In genomic region chrX:75155454-75155829, GRCh38 we compare ENCODE assay signal across 8 cellular contexts. TPM values are rescaled to one million over a fixed set of nuclear protein-coding genes. Genes with fewer than 3 reads are reported as not detected.
DNase-seq lines count a peak whose midpoint lies in the region; ATAC-seq, FAIRE-seq and TF ChIP-seq lines count a peak whose summit lies in the region.

No MANE protein-coding gene starts in this region.

- H3K27ac Mint-ChIP-seq in T-helper 2 cell treated with Interferon-gamma antibody and Interleukin-4, amounts not matched to agents 5 μg/mL and 100 μg/mL, for 36 hours: peak overlapping the region; percentile 95

- H3K27me3 Mint-ChIP-seq in T-helper 2 cell treated with Interferon-gamma antibody and Interleukin-4, amounts not matched to agents 5 μg/mL and 100 μg/mL, for 36 hours (ENCODE audit: low read depth): no peaks in the 10 kb centered on the region

- peak; percentile 4 for DNase-seq in AG10803 (ENCODE audit: low read depth)
- peak; percentile 4 for DNase-seq in T-helper 2 cell treated with Interferon-gamma antibody and Interleukin-4, amounts not matched to agents 5 μg/mL and 100 μg/mL, for 36 hours (ENCODE audit: low spot score)
- DNase-seq in fibroblast of mammary gland (ENCODE audit: low read depth): peak; percentile 11
- DNase-seq in pancreas: no peak
- no peak for DNase-seq in NCI-H2227 (lab: John Stamatoyannopoulos, UW; ENCODE audit: unreplicated experiment)
- no peak for DNase-seq in HPDE6-E6E7 (ENCODE audit: extremely low spot score)

- TF ChIP-seq CTCF in AG10803 (conservative IDR thresholded peaks at IDR 0.05; ENCODE audit: low read length) (no peak), fibroblast of mammary gland (conservative IDR thresholded peaks at IDR 0.05; ENCODE audit: control insufficient read depth, insufficient read depth, low read depth, low read length) (no peak), pancreas (IDR thresholded peaks at IDR 0.05) (no peak)

- H3K36me3 Mint-ChIP-seq in T-helper 2 cell treated with Interferon-gamma antibody and Interleukin-4, amounts not matched to agents 5 μg/mL and 100 μg/mL, for 36 hours (ENCODE audit: low read depth): peaks cover 5% of the 10 kb centered on the region

- peak overlapping the region; percentile 95 for H3K4me3 Mint-ChIP-seq in T-helper 2 cell treated with Interferon-gamma antibody and Interleukin-4, amounts not matched to agents 5 μg/mL and 100 μg/mL, for 36 hours

- no peak for FAIRE-seq in pancreas (lab: Jason Lieb, UNC)

- H3K9me3 ChIP-seq in pancreas: no peaks in the 10 kb centered on the region

- no peaks in the 10 kb centered on the region for H3K9me3 Mint-ChIP-seq in T-helper 2 cell treated with Interferon-gamma antibody and Interleukin-4, amounts not matched to agents 5 μg/mL and 100 μg/mL, for 36 hours

- intact Hi-C loops in pancreas (cut with DNase I): no loop called here

- peak; percentile 43 for ATAC-seq in GM18867 (IDR thresholded peaks at IDR 0.05; ENCODE audit: unreplicated experiment)
- peak; percentile 36 for ATAC-seq in HG03103 (IDR thresholded peaks at IDR 0.05; ENCODE audit: low read depth, unreplicated experiment)
- peak in 1 of 4 donors; percentile 21 for ATAC-seq in pancreas

- no peaks in the 10 kb centered on the region for H3K36me3 ChIP-seq in pancreas

- no peaks in the 10 kb centered on the region for H3K27me3 ChIP-seq in pancreas

- H3K4me3 ChIP-seq in AG10803 (ENCODE audit: low read length): peak overlapping the region; percentile 76
- peak overlapping the region; percentile 73 for H3K4me3 ChIP-seq in fibroblast of mammary gland (ENCODE audit: control insufficient read depth, low read depth, low read length)
- peak overlapping the region; percentile 7 to 60 (median 40) for H3K4me3 ChIP-seq in pancreas

- no peak overlapping the region for H3K27ac ChIP-seq in pancreas

- 0 to 35% methylated on average over 6 of the region's 6 CpGs for WGBS in pancreas, 2 donors

- H3K4me1 Mint-ChIP-seq in T-helper 2 cell treated with Interferon-gamma antibody and Interleukin-4, amounts not matched to agents 5 μg/mL and 100 μg/mL, for 36 hours (ENCODE audit: low read depth): peaks cover 32% of the 10 kb centered on the region

- H3K4me1 ChIP-seq in pancreas: peaks cover 0 to 3% (median 0%) of the 10 kb centered on the region in 3 donors

RNA-seq across cellular contexts. Expression of gene ABCB7, which starts 0.6 kb away (rescaled TPM):
- 10 to 100 TPM in 3 of 6 donors, 1 to 10 TPM in 3; 7.4 to 13.3 (median 10.1) TPM for total RNA-seq in pancreas
- 1 to 10 TPM; 3.0 to 7.9 TPM for polyA plus RNA-seq in pancreas

Comparison
In these comparisons a context has a peak if more than half of its experiments do, and no peak if none do; other contexts are left out.
1. DNase-seq: peak in AG10803 (single experiment), T-helper 2 cell treated with Interferon-gamma antibody and Interleukin-4, amounts not matched to agents 5 μg/mL and 100 μg/mL, for 36 hours (single experiment) and fibroblast of mammary gland (single experiment); none in pancreas (0 of 6), NCI-H2227 (single experiment) and HPDE6-E6E7 (single experiment).
2. Peak in every context shown above with its lines, with median percentiles within 50 percentile points of each other: H3K4me3 ChIP-seq.